23 cellular contexts compared by ENCODE assay signal in the genomic region with DNA sequence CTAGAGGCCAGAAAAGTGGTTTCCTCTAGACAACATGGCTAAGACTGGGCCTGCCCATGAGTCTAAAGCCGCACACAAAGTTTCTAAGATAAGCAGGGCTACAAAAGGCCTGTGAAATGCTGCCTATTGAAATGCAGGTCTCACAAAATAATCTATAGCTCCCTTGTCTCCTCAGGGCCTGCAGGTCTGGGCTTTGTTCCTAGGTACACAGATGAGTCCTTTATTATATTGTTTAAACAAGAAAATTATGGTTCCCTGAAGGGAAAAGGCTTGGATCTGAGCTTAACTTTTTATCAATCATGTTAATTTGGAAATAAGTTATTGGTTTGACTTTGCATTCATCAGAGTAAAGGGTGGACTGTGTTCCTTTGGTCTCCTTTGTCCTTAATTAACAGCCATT.
"Had no signal": no experiment of that assay in that cellular context is flagged by ENCODE, and none has a peak within 500 bp of the region (broad histone marks: within the 10 kb centered on the region; RNA-seq: fewer than 3 reads in every experiment).

No MANE protein-coding gene starts in this region.

- H3K4me3 ChIP-seq: adrenal gland, body of pancreas, breast epithelium, coronary artery, K562, PC-9, SK-N-MC had no signal

- DNase-seq: activated CD4-positive, alpha-beta T cell treated with anti-CD3 and anti-CD28 coated beads for 36 hours; activated CD4-positive, alpha-beta T cell treated with anti-CD3 and anti-CD28 coated beads, Interleukin-2, amount 10 ng/mL, durations not matched to agents 7 days and 5 days; activated CD4-positive, alpha-beta T cell treated with anti-CD3 and anti-CD28 coated beads, Interleukin-2, amount 50 U/mL, for 48 hours; activated CD8-positive, alpha-beta T cell treated with anti-CD3 and anti-CD28 coated beads, Interleukin-2, amount 10 ng/mL, durations not matched to agents 7 days and 5 days; activated gamma-delta T cell treated with Interleukin-2 at 50 U/mL for 16 hours; activated naive CD4-positive, alpha-beta T cell treated with anti-CD3 and anti-CD28 coated beads for 36 hours; activated T-cell treated with anti-CD3 and anti-CD28 coated beads, Interleukin-2, amount 50 U/mL, for 24 hours; adrenal gland; body of pancreas; NCI-H1105; NCI-H1417 treated with DMSO at 0.1 percent for 48 hours; NCI-H187 treated with DMSO at 0.1 percent for 48 hours; NCI-H510A; NCI-H82; NK-92 treated with Interleukin-12 subunit alpha and Interleukin-12 subunit beta, amount 100 ng/mL, for 24 hours; PC-9; Right ventricle myocardium superior; T1000 had no signal

- H3K27ac ChIP-seq: adrenal gland, body of pancreas, breast epithelium, coronary artery, PC-9, RWPE1, SK-N-MC had no signal
